26 cellular contexts compared by ENCODE assay signal in genomic region chr16:30930160-30930571, GRCh38.
"Had no signal": no experiment of that assay in that cellular context is flagged by ENCODE, and none has a peak within 500 bp of the region (broad histone marks: within the 10 kb centered on the region; RNA-seq: fewer than 3 reads in every experiment).

No MANE protein-coding gene starts in this region.

- H3K4me1 ChIP-seq: breast epithelium had no signal

- H3K9me3 ChIP-seq: breast epithelium had no signal

- H3K27me3 ChIP-seq: breast epithelium had no signal

- H3K4me3 Mint-ChIP-seq: activated B cell treated with CpG ODN at 0.5 μM for 24 hours; activated CD4-positive, alpha-beta T cell treated with anti-CD3 and anti-CD28 coated beads, Interleukin-2, amount 10 ng/mL, durations not matched to agents 24 days and 14 days; activated CD8-positive, alpha-beta memory T cell treated with anti-CD3 and anti-CD28 coated beads, Interleukin-2, amount 10 ng/mL, durations not matched to agents 7 days and 5 days; activated naive CD4-positive, alpha-beta T cell treated with anti-CD3 and anti-CD28 coated beads, Interleukin-2, amount 50 U/mL, for 24 hours; activated T-cell treated with anti-CD3 and anti-CD28 coated beads, Interleukin-2, amount 50 U/mL, for 24 hours; activated T-helper 1 cell treated with anti-CD3 and anti-CD28 coated beads, Interleukin-12 subunit alpha, Interleukin-12 subunit beta, Interleukin-2, Interleukin-4 antibody, amounts not matched to agents 30 ng/mL and 10 ng/mL and 1 ng/mL, durations not matched to agents 14 hours and 24 hours and 36 hours; T-cell had no signal

- H3K27ac Mint-ChIP-seq: activated B cell treated with CpG ODN at 0.5 μM for 24 hours; activated CD4-positive, alpha-beta T cell treated with anti-CD3 and anti-CD28 coated beads, Interleukin-2, amount 10 ng/mL, durations not matched to agents 24 days and 14 days; activated CD8-positive, alpha-beta memory T cell treated with anti-CD3 and anti-CD28 coated beads, Interleukin-2, amount 10 ng/mL, durations not matched to agents 7 days and 5 days; activated naive CD4-positive, alpha-beta T cell treated with anti-CD3 and anti-CD28 coated beads, Interleukin-2, amount 50 U/mL, for 24 hours; activated T-cell treated with anti-CD3 and anti-CD28 coated beads, Interleukin-2, amount 50 U/mL, for 24 hours; activated T-helper 1 cell treated with anti-CD3 and anti-CD28 coated beads, Interleukin-12 subunit alpha, Interleukin-12 subunit beta, Interleukin-2, Interleukin-4 antibody, amounts not matched to agents 30 ng/mL and 10 ng/mL and 1 ng/mL, durations not matched to agents 14 hours and 24 hours and 36 hours; T-cell had no signal

- FAIRE-seq: RCC 7860, TTC549 had no signal

- H3K36me3 ChIP-seq: breast epithelium had no signal

- H3K27me3 Mint-ChIP-seq: activated B cell treated with CpG ODN at 0.5 μM for 24 hours; activated CD4-positive, alpha-beta T cell treated with anti-CD3 and anti-CD28 coated beads, Interleukin-2, amount 10 ng/mL, durations not matched to agents 24 days and 14 days; activated CD8-positive, alpha-beta memory T cell treated with anti-CD3 and anti-CD28 coated beads, Interleukin-2, amount 10 ng/mL, durations not matched to agents 7 days and 5 days; activated naive CD4-positive, alpha-beta T cell treated with anti-CD3 and anti-CD28 coated beads, Interleukin-2, amount 50 U/mL, for 24 hours; activated T-cell treated with anti-CD3 and anti-CD28 coated beads, Interleukin-2, amount 50 U/mL, for 24 hours; T-cell had no signal

- ATAC-seq: activated CD8-positive, alpha-beta memory T cell treated with anti-CD3 and anti-CD28 coated beads, Interleukin-2, amount 10 ng/mL, durations not matched to agents 7 days and 5 days; PC-3; T-cell had no signal

- H3K27ac ChIP-seq: breast epithelium, SK-N-MC had no signal

- H3K9me3 Mint-ChIP-seq: activated B cell treated with CpG ODN at 0.5 μM for 24 hours; activated CD4-positive, alpha-beta T cell treated with anti-CD3 and anti-CD28 coated beads, Interleukin-2, amount 10 ng/mL, durations not matched to agents 24 days and 14 days; activated naive CD4-positive, alpha-beta T cell treated with anti-CD3 and anti-CD28 coated beads, Interleukin-2, amount 50 U/mL, for 24 hours; activated T-cell treated with anti-CD3 and anti-CD28 coated beads, Interleukin-2, amount 50 U/mL, for 24 hours; activated T-helper 1 cell treated with anti-CD3 and anti-CD28 coated beads, Interleukin-12 subunit alpha, Interleukin-12 subunit beta, Interleukin-2, Interleukin-4 antibody, amounts not matched to agents 30 ng/mL and 10 ng/mL and 1 ng/mL, durations not matched to agents 14 hours and 24 hours and 36 hours; T-cell had no signal

- H3K4me3 ChIP-seq: breast epithelium, SK-N-MC had no signal

- DNase-seq: activated B cell treated with CpG ODN at 0.5 μM for 24 hours; activated CD4-positive, alpha-beta T cell treated with anti-CD3 and anti-CD28 coated beads for 1 hour; activated CD4-positive, alpha-beta T cell treated with anti-CD3 and anti-CD28 coated beads, Interleukin-2, amount 10 ng/mL, durations not matched to agents 24 days and 14 days; activated CD4-positive, alpha-beta T cell treated with anti-CD3 and anti-CD28 coated beads, Interleukin-2, amount 50 U/mL, for 48 hours; activated CD8-positive, alpha-beta memory T cell treated with anti-CD3 and anti-CD28 coated beads, Interleukin-2, amount 10 ng/mL, durations not matched to agents 7 days and 5 days; activated effector memory CD4-positive, alpha-beta T cell treated with Interleukin-2 at 50 U/mL for 16 hours; activated naive CD4-positive, alpha-beta T cell; activated T-cell treated with anti-CD3 and anti-CD28 coated beads, Interleukin-2, amount 50 U/mL, for 24 hours; aorta; KG1; NCI-H1048; NCI-H146; NCI-H187 treated with DMSO at 0.1 percent for 48 hours; NCI-H2081 treated with DMSO at 0.1 percent for 48 hours; NCI-H446; NCI-H524; PC-3; T-cell; T-helper 2 cell; T1000 had no signal
